Comparison of ENCODE assay signal across 12 cellular contexts in genomic region chr1:152497273-152497672, GRCh38. TPM values are rescaled to one million over a fixed set of nuclear protein-coding genes. Genes with fewer than 3 reads are reported as not detected.
DNase-seq lines count a peak whose midpoint lies in the region; FAIRE-seq lines count a peak whose summit lies in the region.
"Had no signal": no experiment of that assay in that cellular context is flagged by ENCODE, and none has a peak within 500 bp of the region (broad histone marks: within the 10 kb centered on the region; RNA-seq: fewer than 3 reads in every experiment).

No MANE protein-coding gene starts in this region.

- FAIRE-seq in TTC549 (lab: Jason Lieb, UNC): peak; percentile 43

- DNase-seq in ELR (ENCODE audit: low read depth): peak; percentile 68
- DNase-seq in Kasumi-1 (lab: John Stamatoyannopoulos, UW): peak; percentile 11 to 17
- peak; percentile 55 to 59 for DNase-seq in lung microvascular endothelial cell (ENCODE audit: low read depth in 2 of 2)
- DNase-seq in effector CD8-positive, alpha-beta T cell (lab: John Stamatoyannopoulos, UW): no peak
- DNase-seq in COR-L47 (lab: John Stamatoyannopoulos, UW): no peak
- no peak for DNase-seq in amniotic stem cell (lab: John Stamatoyannopoulos, UW)
- no peak for DNase-seq in retina
- DNase-seq: activated T-cell treated with anti-CD3 and anti-CD28 coated beads for 4 hours, cerebellar nuclear complex, T-helper 2 cell had no signal

RNA-seq across cellular contexts. Expression of gene LCE5A, which starts 13.3 kb away (rescaled TPM):
- not detected in 2 replicates for total RNA-seq in lung microvascular endothelial cell
- total RNA-seq: NCI-H460 had no signal

RNA-seq across cellular contexts. Expression of gene CRCT1, which starts 17.0 kb away (rescaled TPM):
- total RNA-seq in lung microvascular endothelial cell: not detected in 2 replicates
- total RNA-seq: NCI-H460 had no signal

Comparison
In these comparisons a context has a peak if more than half of its experiments do, and no peak if none do; other contexts are left out.
1. DNase-seq: peak in ELR (single experiment), Kasumi-1 (2 of 2) and lung microvascular endothelial cell (2 of 2); none in effector CD8-positive, alpha-beta T cell (single experiment), COR-L47 (single experiment), amniotic stem cell (single experiment) and retina (single experiment).